22 cellular contexts compared by ENCODE assay signal in genomic region chr16:15707332-15707731, GRCh38. TPM values are rescaled to one million over a fixed set of nuclear protein-coding genes. Genes with fewer than 3 reads are reported as not detected.
A peak's percentile ranks its signal among the peaks of the same experiment; 100 is the strongest.
DNase-seq lines count a peak whose midpoint lies in the region; ATAC-seq and TF ChIP-seq lines count a peak whose summit lies in the region.
"Had no signal": no experiment of that assay in that cellular context is flagged by ENCODE, and none has a peak within 500 bp of the region (broad histone marks: within the 10 kb centered on the region; RNA-seq: fewer than 3 reads in every experiment).

No MANE protein-coding gene starts in this region.

- H4K20me1 ChIP-seq in IMR-90 (ENCODE audit: insufficient read depth, low read length) (peaks cover 3% of the 10 kb centered on the region; the same call in 1 of the 2 replicates), hepatocyte (ENCODE audit: insufficient read depth, poor library complexity, severe bottlenecking) (no peaks in the 10 kb centered on the region)

- no peak overlapping the region for H2BK15ac ChIP-seq in IMR-90 (ENCODE audit: low read depth, low read length)

- H3K18ac ChIP-seq in IMR-90 (ENCODE audit: low read depth, low read length): no peak overlapping the region

- 0 out of 2 replicates have a peak overlapping the region, but pooled peaks have one; percentile 40 for H3K14ac ChIP-seq in IMR-90 (replicated peaks; ENCODE audit: low read depth, low read length)

- H3K27me3 ChIP-seq in IMR-90 (ENCODE audit: control insufficient read depth, insufficient read depth, low read length) (no peaks in the 10 kb centered on the region), brain microvascular endothelial cell (replicated peaks) (no peaks in the 10 kb centered on the region), gastroesophageal sphincter (no peaks in the 10 kb centered on the region), rectal smooth muscle tissue (ENCODE audit: control insufficient read depth, insufficient read depth, low read length) (no peaks in the 10 kb centered on the region), hepatocyte (no peaks in the 10 kb centered on the region)
- H3K27me3 ChIP-seq: BE2C; BLaER1 treated with 17β-estradiol and CSF1 and Interleukin-3, amounts not matched to agents 10 nM and 100 nM had no signal

- no peak for TF ChIP-seq POLR2A in IMR-90 (IDR thresholded peaks at IDR 0.05; ENCODE audit: low read depth, low read length)
- TF ChIP-seq POLR2A in gastroesophageal sphincter (IDR thresholded peaks at IDR 0.05): no peak

- no peak overlapping the region for H2BK5ac ChIP-seq in IMR-90 (ENCODE audit: low read depth, low read length, poor library complexity, severe bottlenecking)

- no peak overlapping the region for H2AK9ac ChIP-seq in IMR-90 (replicated peaks; ENCODE audit: low read depth, low read length, poor library complexity)

- no peak overlapping the region for H2BK120ac ChIP-seq in IMR-90 (ENCODE audit: low read depth, low read length)

- CTCF ChIA-PET in IMR-90 (lab: Yijun Ruan, JAX): no interaction called here

- H3K27ac ChIP-seq in IMR-90 (ENCODE audit: insufficient read depth, low read length) (no peak overlapping the region), brain microvascular endothelial cell (peak overlapping the region; percentile 64), gastroesophageal sphincter (peak overlapping the region; percentile 5 to 74 (median 66)), rectal smooth muscle tissue (ENCODE audit: low read depth, low read length) (peak overlapping the region; percentile 19), hepatocyte (no peak overlapping the region)
- H3K27ac ChIP-seq: A549; BLaER1 treated with 17β-estradiol and CSF1 and Interleukin-3, amounts not matched to agents 10 nM and 100 nM had no signal

- TF ChIP-seq RAD21 in IMR-90 (IDR thresholded peaks at IDR 0.05; ENCODE audit: low read length): no peak

- no peak overlapping the region for H3K4me2 ChIP-seq in IMR-90 (ENCODE audit: low read depth, low read length)
- no peak overlapping the region for H3K4me2 ChIP-seq in hepatocyte
- H3K4me2 ChIP-seq: A549; BLaER1 treated with 17β-estradiol and CSF1 and Interleukin-3, amounts not matched to agents 10 nM and 100 nM had no signal

- H3K23ac ChIP-seq in IMR-90 (ENCODE audit: low read depth, low read length): no peak overlapping the region; the same call in 1 of the 2 replicates

- POLR2A ChIA-PET in IMR-90 (lab: Charles Lee; ENCODE audit: unreplicated experiment): no interaction called here

- no peaks in the 10 kb centered on the region for H3K9me2 ChIP-seq in hepatocyte (replicated peaks; ENCODE audit: insufficient read depth)

- TF ChIP-seq CTCF in IMR-90 (conservative IDR thresholded peaks at IDR 0.05; ENCODE audit: low read depth, low read length): no peak
- TF ChIP-seq CTCF in brain microvascular endothelial cell (IDR thresholded peaks at IDR 0.05; ENCODE audit: low read depth, low read length, missing control alignments): no peak
- TF ChIP-seq CTCF in gastroesophageal sphincter (IDR thresholded peaks at IDR 0.05): no peak
- TF ChIP-seq CTCF in hepatocyte (IDR thresholded peaks at IDR 0.05; ENCODE audit: poor library complexity): no peak

- peaks cover 4 to 25% of the 10 kb centered on the region in 2 experiments; a peak in 3 of 4 replicates for H3K79me1 ChIP-seq in IMR-90 (ENCODE audit: low read depth in 1 of 2, low read length in 2 of 2)

- no peak overlapping the region; the same call in 1 of the 2 replicates for H3K4ac ChIP-seq in IMR-90 (ENCODE audit: low read depth, low read length)

- H2AFZ ChIP-seq in IMR-90 (replicated peaks; ENCODE audit: low read length, poor library complexity) (no peak overlapping the region), hepatocyte (no peak overlapping the region)

- no peak overlapping the region for H4K5ac ChIP-seq in IMR-90 (ENCODE audit: low read depth, low read length)

- dilution Hi-C loops in IMR-90 (cut with HindIII; ENCODE audit: low sequenced_read_pairs, unreplicated experiment): no loop called here

- TF ChIP-seq EP300 in gastroesophageal sphincter (IDR thresholded peaks at IDR 0.05): no peak

- WGBS in IMR-90 (ENCODE audit: extremely low coverage in 2 of 2, insufficient read length in 1 of 2), 2 experiments: 93% methylated on average over 2 of the region's 3 CpGs; no CpG with 5 or more reads in 1 of the 2 experiments
- WGBS in gastroesophageal sphincter (ENCODE audit: low coverage in 1 of 2), 2 donors: 20 to 55% methylated on average over 1 to 3 of the region's 3 CpGs
- 99% methylated on average over 3 of the region's 3 CpGs for WGBS in hepatocyte (ENCODE audit: low lambda C conversion rate, missing lambda C conversion rate)

- H3K9ac ChIP-seq in IMR-90 (ENCODE audit: low read depth, low read length) (no peak overlapping the region), rectal smooth muscle tissue (ENCODE audit: low read length) (no peak overlapping the region)
- H3K9ac ChIP-seq: BLaER1 treated with 17β-estradiol and CSF1 and Interleukin-3, amounts not matched to agents 10 nM and 100 nM had no signal

- H3K4me1 ChIP-seq in IMR-90 (ENCODE audit: control insufficient read depth, insufficient read depth, low read length) (peaks cover 8% of the 10 kb centered on the region), gastroesophageal sphincter (peaks cover 0 to 72% (median 0%) of the 10 kb centered on the region in 3 donors), rectal smooth muscle tissue (ENCODE audit: control insufficient read depth, insufficient read depth, low read length) (peaks cover 2% of the 10 kb centered on the region), hepatocyte (ENCODE audit: insufficient read depth) (no peaks in the 10 kb centered on the region)
- H3K4me1 ChIP-seq: A549, BE2C, HAP-1 had no signal

- no peak for ATAC-seq in IMR-90 (ENCODE audit: low read depth)
- ATAC-seq in gastroesophageal sphincter: no peak
- ATAC-seq: A549 had no signal

- DNase-seq in IMR-90 (no peak), brain microvascular endothelial cell (no peak), NCI-H748 (lab: John Stamatoyannopoulos, UW; ENCODE audit: unreplicated experiment) (no peak), hepatocyte (ENCODE audit: low spot score) (no peak), mucosa of gallbladder (ENCODE audit: low spot score) (no peak), GF-D8 (lab: John Stamatoyannopoulos, UW) (no peak)
- DNase-seq: 8988T; ACHN; AML-193; BE2C; CD4-positive, alpha-beta T cell; CD8-positive, alpha-beta memory T cell; DMS 273 treated with DMSO at 0.1 percent for 48 hours; DMS79; GDM1; GOT3; HFFc6 had no signal

- H3K56ac ChIP-seq in IMR-90 (ENCODE audit: extremely low read depth, insufficient read depth, low read length): no peak overlapping the region

- H3K36me3 ChIP-seq in IMR-90 (ENCODE audit: control insufficient read depth, insufficient read depth, low read length) (peaks cover 3% of the 10 kb centered on the region; the same call in 1 of the 2 replicates), brain microvascular endothelial cell (replicated peaks) (no peaks in the 10 kb centered on the region), gastroesophageal sphincter (peaks cover 0 to 93% of the 10 kb centered on the region in 2 donors), rectal smooth muscle tissue (ENCODE audit: control insufficient read depth, insufficient read depth, low read length) (peaks cover 33% of the 10 kb centered on the region), hepatocyte (replicated peaks; ENCODE audit: insufficient read depth, low read depth) (no peaks in the 10 kb centered on the region)
- H3K36me3 ChIP-seq: BE2C had no signal

- H3K4me3 ChIP-seq in IMR-90 (ENCODE audit: insufficient read depth, low read depth, low read length): no peak overlapping the region
- H3K4me3 ChIP-seq in brain microvascular endothelial cell (ENCODE audit: low read depth, low read length): no peak overlapping the region
- no peak overlapping the region for H3K4me3 ChIP-seq in gastroesophageal sphincter
- no peak overlapping the region for H3K4me3 ChIP-seq in rectal smooth muscle tissue (ENCODE audit: low read length)
- H3K4me3 ChIP-seq in hepatocyte: no peak overlapping the region
- H3K4me3 ChIP-seq: A549; BLaER1 treated with 17β-estradiol and CSF1 and Interleukin-3, amounts not matched to agents 10 nM and 100 nM; HAP-1 had no signal

- H2BK20ac ChIP-seq in IMR-90 (ENCODE audit: low read depth, low read length): 0 out of 2 replicates have a peak overlapping the region, but pooled peaks have one; percentile 15

- intact Hi-C loops in IMR-90 (cut with micrococcal nuclease): loop anchor here (10.0 kb wide), 2 partner anchors 283 to 487 kb away; no protein-coding TSS in a partner anchor

- H3K9me1 ChIP-seq in IMR-90 (ENCODE audit: insufficient read depth, low read length): peaks cover 12% of the 10 kb centered on the region

- in situ Hi-C loops in IMR-90 (cut with MboI; ENCODE audit: low sequenced_read_pairs) (no loop called here), brain microvascular endothelial cell (cut with HindIII; ENCODE audit: low pct_ligation_motif_present, low sequenced_read_pairs) (no loop called here)

- H2AK5ac ChIP-seq in IMR-90 (ENCODE audit: low read depth, low read length): no peak overlapping the region

- BruUV-seq in IMR-90 (replicated peaks; lab: Mats Ljungman, UMichigan): no TSS peak

- H4K91ac ChIP-seq in IMR-90 (ENCODE audit: insufficient read depth, low read depth, low read length): no peak overlapping the region; the same call in 1 of the 2 replicates

- H4K8ac ChIP-seq in IMR-90 (ENCODE audit: low read depth in 2 of 2, low read length in 2 of 2): 0 out of 4 replicates have a peak overlapping the region, but pooled peaks of 1 of the 2 experiments have one; percentile 9

- H3K9me3 ChIP-seq in IMR-90 (ENCODE audit: control insufficient read depth, insufficient read depth, low read length) (no peaks in the 10 kb centered on the region), gastroesophageal sphincter (no peaks in the 10 kb centered on the region), hepatocyte (ENCODE audit: low read depth) (no peaks in the 10 kb centered on the region)
- H3K9me3 ChIP-seq: A549; BE2C; BLaER1 treated with 17β-estradiol and CSF1 and Interleukin-3, amounts not matched to agents 10 nM and 100 nM; HAP-1 had no signal

- no peaks in the 10 kb centered on the region for H3K79me2 ChIP-seq in hepatocyte

TF ChIP-seq in IMR-90, 13 proteins besides CTCF, POLR2A, EP300 and RAD21:
- no peak for TF ChIP-seq CHD1 (IDR thresholded peaks at IDR 0.05; ENCODE audit: low read depth, low read length)

RNA-seq across cellular contexts. Expression of gene NDE1, which starts 57.3 kb away (rescaled TPM):
- total RNA-seq in IMR-90 (2012; rRNA removed): 29.2 and 34.4 TPM in 2 replicates
- 17.3 and 22.7 TPM in 2 replicates for polyA plus RNA-seq in IMR-90 (2012; rRNA removed)
- polyA plus RNA-seq in IMR-90 (2012; cell fraction: cytosol; rRNA removed): 14.0 and 28.0 TPM in 2 replicates
- polyA plus RNA-seq in IMR-90 (2012; cell fraction: nucleus; rRNA removed; ENCODE audit: low replicate concordance): 8.8 and 21.5 TPM in 2 replicates
- total RNA-seq in gastroesophageal sphincter: 100 to 1,000 TPM in 1 of 4 donors, 10 to 100 TPM in 3; 34.9 to 123 (median 62.3) TPM
- total RNA-seq in hepatocyte: 11.8 and 13.1 TPM in 2 replicates
- polyA plus RNA-seq in hepatocyte: 10.3 TPM in 2 replicates
- 30.0 TPM for total RNA-seq in mucosa of gallbladder

Comparison
In these comparisons a context has a peak if more than half of its experiments do, and no peak if none do; other contexts are left out.
1. H3K27ac ChIP-seq: peak in brain microvascular endothelial cell (single experiment), gastroesophageal sphincter (4 of 4) and rectal smooth muscle tissue (single experiment); none in IMR-90 (single experiment) and hepatocyte (single experiment).